ENCODE assay signal across 9 cellular contexts in the genomic region with DNA sequence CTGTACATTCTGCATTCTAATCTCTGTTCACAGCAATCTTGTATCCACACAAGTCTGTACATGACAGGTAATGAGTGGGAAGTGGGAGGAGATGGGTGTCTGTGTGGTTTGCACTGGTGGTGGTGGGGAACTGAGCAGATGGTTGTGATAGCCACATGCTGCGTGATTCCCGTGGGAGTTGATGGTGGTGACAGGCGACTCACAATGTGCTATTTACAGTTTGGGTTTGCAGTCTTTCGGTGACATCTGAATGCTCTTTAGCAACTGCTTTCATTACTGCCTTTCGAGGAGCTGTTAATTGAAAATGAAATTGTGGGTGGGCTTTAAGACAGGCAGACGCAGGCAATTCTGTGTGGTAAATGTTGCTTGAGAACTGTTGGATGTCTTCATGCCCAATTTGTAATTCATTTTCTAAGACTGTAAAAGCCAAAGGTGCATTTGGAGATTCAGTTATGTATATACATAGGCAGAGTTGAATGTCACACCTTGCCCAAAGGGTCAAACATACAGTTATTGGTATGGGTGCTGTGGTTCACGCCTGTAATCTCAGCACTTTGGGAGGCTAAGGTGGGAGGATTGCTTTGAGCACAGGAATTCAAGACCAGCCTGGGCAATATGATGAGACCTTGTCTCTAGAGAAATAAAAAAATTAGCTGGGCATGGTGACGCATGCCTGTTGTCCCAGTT.
DNase-seq lines count a peak whose midpoint lies in the region; ATAC-seq and TF ChIP-seq lines count a peak whose summit lies in the region.
"Had no signal": no experiment of that assay in that cellular context is flagged by ENCODE, and none has a peak within 500 bp of the region (broad histone marks: within the 10 kb centered on the region; RNA-seq: fewer than 3 reads in every experiment).

No MANE protein-coding gene starts in this region.

- DNase-seq in NCI-H345 (lab: John Stamatoyannopoulos, UW) (peak; percentile 13), NCI-H345 treated with DMSO at 0.1 percent for 48 hours (lab: John Stamatoyannopoulos, UW; ENCODE audit: unreplicated experiment) (no peak), putamen (ENCODE audit: low spot score) (peak; percentile 28), inferior parietal cortex (ENCODE audit: extremely low spot score) (no peak), brain microvascular endothelial cell (no peak)
- DNase-seq in activated effector memory CD4-positive, alpha-beta T cell treated with Interleukin-2 at 50 U/mL for 16 hours: no peak
- DNase-seq: tibial artery had no signal

- H3K27me3 ChIP-seq in brain microvascular endothelial cell (replicated peaks): no peaks in the 10 kb centered on the region
- H3K27me3 ChIP-seq: tibial artery had no signal

- in situ Hi-C loops in brain microvascular endothelial cell (cut with HindIII; ENCODE audit: low pct_ligation_motif_present, low sequenced_read_pairs): no loop called here

- ATAC-seq in GM21576 (IDR thresholded peaks at IDR 0.05; ENCODE audit: unreplicated experiment) (peak; percentile 86), HG03460 (IDR thresholded peaks at IDR 0.05; ENCODE audit: unreplicated experiment) (peak; percentile 92)

- no peaks in the 10 kb centered on the region for H3K36me3 ChIP-seq in brain microvascular endothelial cell (replicated peaks)
- H3K36me3 ChIP-seq: tibial artery had no signal

- H3K4me3 ChIP-seq in brain microvascular endothelial cell (ENCODE audit: low read depth, low read length): no peak overlapping the region
- H3K4me3 ChIP-seq: tibial artery had no signal

- no peak overlapping the region for H3K27ac ChIP-seq in brain microvascular endothelial cell
- H3K27ac ChIP-seq: tibial artery had no signal

- no peak for TF ChIP-seq CTCF in brain microvascular endothelial cell (IDR thresholded peaks at IDR 0.05; ENCODE audit: low read depth, low read length, missing control alignments)

Comparison
In these comparisons a context has a peak if more than half of its experiments do, and no peak if none do; other contexts are left out.
1. DNase-seq: peak in NCI-H345 (single experiment) and putamen (single experiment); none in NCI-H345 treated with DMSO at 0.1 percent for 48 hours (single experiment), inferior parietal cortex (single experiment), brain microvascular endothelial cell (single experiment) and activated effector memory CD4-positive, alpha-beta T cell treated with Interleukin-2 at 50 U/mL for 16 hours (single experiment).